Comparison of ENCODE assay signal across 9 cellular contexts in genomic region chr6:110537208-110538123, GRCh38.
A peak's percentile ranks its signal among the peaks of the same experiment; 100 is the strongest.
DNase-seq lines count a peak whose midpoint lies in the region; ATAC-seq and TF ChIP-seq lines count a peak whose summit lies in the region.
"Had no signal": no experiment of that assay in that cellular context is flagged by ENCODE, and none has a peak within 500 bp of the region (broad histone marks: within the 10 kb centered on the region; RNA-seq: fewer than 3 reads in every experiment).

No MANE protein-coding gene starts in this region.

- CTCF ChIA-PET in MCF 10A (lab: Yijun Ruan, JAX): interaction anchor here (0.6 to 2.1 kb wide), 3 partner anchors 8 to 412 kb away, joined by 3 to 13 read pairs (median 7); no protein-coding TSS in a partner anchor

- H3K4me1 Mint-ChIP-seq in MCF 10A (ENCODE audit: insufficient read depth, unreplicated experiment) (peaks cover 36% of the 10 kb centered on the region), mesothelial cell of epicardium (peaks cover 19% of the 10 kb centered on the region)
- H3K4me1 Mint-ChIP-seq: naive B cell had no signal

- no TSS peak for BruUV-seq in MCF 10A (replicated peaks; lab: Mats Ljungman, UMichigan)

- H3K27me3 Mint-ChIP-seq in MCF 10A (ENCODE audit: insufficient read depth, unreplicated experiment) (no peaks in the 10 kb centered on the region), mesothelial cell of epicardium (ENCODE audit: low read depth) (peaks cover 2% of the 10 kb centered on the region)

- H3K36me3 Mint-ChIP-seq in MCF 10A (ENCODE audit: insufficient read depth, unreplicated experiment): no peaks in the 10 kb centered on the region
- H3K36me3 Mint-ChIP-seq in mesothelial cell of epicardium: no peaks in the 10 kb centered on the region

- DNase-seq in EH (ENCODE audit: low read depth) (peak; percentile 97), NB4 (ENCODE audit: low read depth) (peak; percentile 80), MCF 10A (ENCODE audit: unreplicated experiment) (peak; percentile 97), mesothelial cell of epicardium (ENCODE audit: low spot score in 2 of 2, unreplicated experiment in 2 of 2) (no peak), inferior parietal cortex (ENCODE audit: extremely low spot score) (no peak), NCI-H1048 (lab: John Stamatoyannopoulos, UW) (no peak)
- no peak for DNase-seq in activated effector memory CD4-positive, alpha-beta T cell treated with anti-CD3 and anti-CD28 coated beads, Interleukin-2, amount 50 U/mL, for 16 hours
- DNase-seq: naive B cell had no signal

- H3K4me3 Mint-ChIP-seq in MCF 10A (ENCODE audit: unreplicated experiment): peak overlapping the region; percentile 30
- H3K4me3 Mint-ChIP-seq in mesothelial cell of epicardium: no peak overlapping the region
- H3K4me3 Mint-ChIP-seq: naive B cell had no signal

- no peak overlapping the region for H3K4me3 ChIP-seq in NB4 (ENCODE audit: low read depth, low read length)

- H3K27ac Mint-ChIP-seq in MCF 10A (ENCODE audit: low read depth, unreplicated experiment): peak overlapping the region; percentile 88
- peak overlapping the region; percentile 4 for H3K27ac Mint-ChIP-seq in mesothelial cell of epicardium
- H3K27ac Mint-ChIP-seq: naive B cell had no signal

- POLR2A ChIA-PET in MCF 10A (lab: Yijun Ruan, JAX): interaction anchor here (0.8 to 1.4 kb wide), 4 partner anchors 14 to 421 kb away, joined by 3 read pairs; partner anchors contain the start of genes AMD1 and GTF3C6

- intact Hi-C loops in MCF 10A (cut with micrococcal nuclease): no loop called here

- ATAC-seq in HG03520 (IDR thresholded peaks at IDR 0.05; ENCODE audit: unreplicated experiment): no peak

- TF ChIP-seq CTCF in NB4 (IDR thresholded peaks at IDR 0.05; ENCODE audit: low read depth, low read length) (no peak), MCF 10A (IDR thresholded peaks at IDR 0.05; ENCODE audit: unreplicated experiment) (no peak), mesothelial cell of epicardium (IDR thresholded peaks at IDR 0.05; ENCODE audit: unreplicated experiment) (no peak)

- no peak for TF ChIP-seq POLR2A in NB4 (IDR thresholded peaks at IDR 0.05; ENCODE audit: extremely low read depth, insufficient read length)

- H3K9me3 Mint-ChIP-seq in MCF 10A (ENCODE audit: unreplicated experiment): no peaks in the 10 kb centered on the region
- peaks cover 30% of the 10 kb centered on the region for H3K9me3 Mint-ChIP-seq in mesothelial cell of epicardium

Comparison
In these comparisons a context has a peak if more than half of its experiments do, and no peak if none do; other contexts are left out.
1. DNase-seq: peak in EH (single experiment), NB4 (single experiment) and MCF 10A (single experiment); none in mesothelial cell of epicardium (0 of 2), inferior parietal cortex (single experiment), NCI-H1048 (single experiment) and activated effector memory CD4-positive, alpha-beta T cell treated with anti-CD3 and anti-CD28 coated beads, Interleukin-2, amount 50 U/mL, for 16 hours (single experiment).